Comparison of ENCODE assay signal across 21 cellular contexts in genomic region chrX:20585782-20586181, GRCh38.
"Had no signal": no experiment of that assay in that cellular context is flagged by ENCODE, and none has a peak within 500 bp of the region (broad histone marks: within the 10 kb centered on the region; RNA-seq: fewer than 3 reads in every experiment).

No MANE protein-coding gene starts in this region.

- H3K36me3 ChIP-seq: gastrocnemius medialis, lower lobe of right lung, sigmoid colon, transverse colon had no signal

- H3K27me3 ChIP-seq: gastrocnemius medialis, sigmoid colon, transverse colon had no signal

- H3K27ac ChIP-seq: gastrocnemius medialis, lower lobe of right lung, sigmoid colon, transverse colon had no signal

- H3K9me3 ChIP-seq: gastrocnemius medialis, lower lobe of right lung, sigmoid colon, transverse colon had no signal

- DNase-seq: activated CD4-positive, alpha-beta T cell treated with anti-CD3 and anti-CD28 coated beads, Interleukin-2, amount 50 U/mL, for 4 hours; activated CD8-positive, alpha-beta memory T cell treated with anti-CD3 and anti-CD28 coated beads for 24 hours; activated CD8-positive, alpha-beta memory T cell treated with anti-CD3 and anti-CD28 coated beads, Interleukin-2, amount 50 U/mL, for 48 hours; activated naive CD4-positive, alpha-beta T cell treated with Interleukin-2 at 50 U/mL for 16 hours; activated naive CD8-positive, alpha-beta T cell treated with anti-CD3 and anti-CD28 coated beads for 36 hours; activated T-cell treated with anti-CD3 and anti-CD28 coated beads, Interleukin-2, amount 50 U/mL, for 48 hours; amniotic stem cell; effector CD8-positive, alpha-beta T cell; gastrocnemius medialis; hippocampal formation; left cardiac atrium; lower lobe of right lung; natural killer cell; retina; sigmoid colon; stimulated activated CD4-positive, alpha-beta T cell treated with anti-CD3 and anti-CD28 coated beads, Interleukin-2, amount 100 ng/mL, for 48 hours; stimulated activated CD8-positive, alpha-beta memory T cell treated with anti-CD3 and anti-CD28 coated beads, Interleukin-4, amount 100 ng/mL, for 48 hours; stimulated activated naive B cell treated with anti-CD40 and anti-IgM and Interleukin-4, amounts not matched to agents 10 μg/mL and 1 μg/mL and 100 μg/mL, for 72 hours; T1000; transverse colon had no signal

- ATAC-seq: gastrocnemius medialis; left cardiac atrium; natural killer cell; stimulated activated naive B cell treated with anti-CD40 and anti-IgM and Interleukin-4, amounts not matched to agents 10 μg/mL and 1 μg/mL and 100 μg/mL, for 72 hours; WTC11 had no signal

- H3K4me1 ChIP-seq: gastrocnemius medialis, lower lobe of right lung, sigmoid colon, transverse colon had no signal

- H3K4me3 ChIP-seq: gastrocnemius medialis, lower lobe of right lung, sigmoid colon, transverse colon had no signal
